Comparison of ENCODE assay signal across 13 cellular contexts in the genomic region with DNA sequence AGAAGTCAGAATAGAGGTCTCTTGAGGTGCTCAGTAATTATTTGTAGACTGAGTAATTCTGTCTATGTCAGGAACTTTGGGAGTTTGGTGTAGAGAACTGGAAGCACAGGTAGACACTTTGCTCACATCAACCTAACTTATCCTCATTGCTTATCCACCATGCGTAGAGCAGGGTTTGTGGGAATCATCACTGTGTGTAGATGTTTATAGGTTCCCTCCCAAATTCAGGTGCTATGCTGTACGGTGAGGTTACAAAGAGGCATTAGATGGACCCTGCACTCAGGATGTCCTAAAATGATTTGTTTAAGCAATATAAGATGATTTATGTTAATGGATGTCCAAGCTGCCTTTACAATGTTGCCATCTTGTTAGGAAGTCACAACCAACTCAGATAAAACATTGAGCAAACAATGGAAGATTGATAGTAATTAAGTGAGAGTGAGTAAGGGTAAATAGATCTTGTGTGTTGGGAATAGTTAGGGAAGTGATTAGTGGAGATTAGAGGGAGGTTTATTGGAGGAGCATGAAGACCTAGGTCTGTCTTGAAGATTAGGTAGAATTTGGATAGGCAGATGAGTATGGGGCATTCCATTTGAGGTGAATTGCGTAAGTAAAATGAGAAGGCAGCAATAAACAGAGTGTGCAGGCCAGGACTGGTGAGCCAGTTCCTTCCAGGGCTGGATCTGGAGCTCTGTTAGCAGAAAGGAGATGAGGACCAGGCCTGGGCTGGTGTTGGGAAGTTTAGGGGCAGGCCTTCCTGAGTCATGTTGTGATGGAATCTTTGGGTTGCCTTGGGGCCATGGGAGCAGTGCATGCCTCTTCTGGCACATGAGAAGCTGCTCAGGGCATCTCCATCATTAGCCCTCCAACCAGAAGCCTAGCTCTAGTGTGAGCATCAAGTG. TPM values are rescaled to one million over a fixed set of nuclear protein-coding genes. Genes with fewer than 3 reads are reported as not detected.
DNase-seq lines count a peak whose midpoint lies in the region; ATAC-seq and TF ChIP-seq lines count a peak whose summit lies in the region.
"Had no signal": no experiment of that assay in that cellular context is flagged by ENCODE, and none has a peak within 500 bp of the region (broad histone marks: within the 10 kb centered on the region; RNA-seq: fewer than 3 reads in every experiment).

No MANE protein-coding gene starts in this region.

- H3K27ac ChIP-seq in heart left ventricle: peak overlapping the region in 10 of 12 donors; percentile 1 to 96 (median 82)
- peak overlapping the region in 3 of 4 donors; percentile 74 to 90 (median 82) for H3K27ac ChIP-seq in body of pancreas
- H3K27ac ChIP-seq in uterus: peak overlapping the region; percentile 43 to 93

- no peaks in the 10 kb centered on the region for H3K27me3 ChIP-seq in heart left ventricle
- H3K27me3 ChIP-seq in body of pancreas: no peaks in the 10 kb centered on the region
- no peaks in the 10 kb centered on the region for H3K27me3 ChIP-seq in uterus

- intact Hi-C loops in heart left ventricle (cut with DNase I): loop anchor here in 2 of 10 donors (5.0 to 10.0 kb wide), 2 partner anchors 53 to 295 kb away; no protein-coding TSS in a partner anchor
- intact Hi-C loops in Right ventricle myocardium superior (cut with DNase I): no loop called here
- intact Hi-C loops in body of pancreas (cut with DNase I): no loop called here
- intact Hi-C loops in uterus (cut with DNase I; ENCODE audit: low total_unique reads): no loop called here

- H3K9me3 ChIP-seq in heart left ventricle (no peaks in the 10 kb centered on the region), body of pancreas (no peaks in the 10 kb centered on the region), uterus (no peaks in the 10 kb centered on the region)

- peaks cover 0 to 6% (median 3%) of the 10 kb centered on the region in 9 donors for H3K36me3 ChIP-seq in heart left ventricle
- H3K36me3 ChIP-seq in body of pancreas (replicated peaks in 1 of 2; ENCODE audit: insufficient read depth in 1 of 2, low read depth in 2 of 2): no peaks in the 10 kb centered on the region
- H3K36me3 ChIP-seq in uterus: no peaks in the 10 kb centered on the region

- TF ChIP-seq CTCF in heart left ventricle (IDR thresholded peaks at IDR 0.05) (no peak), body of pancreas (IDR thresholded peaks at IDR 0.05) (no peak), uterus (IDR thresholded peaks at IDR 0.05) (no peak)

- 91 to 95% (median 93%) methylated on average over 3 of the region's 3 CpGs for WGBS in heart left ventricle, 4 donors
- 88 to 92% methylated on average over 3 of the region's 3 CpGs for WGBS in body of pancreas, 2 donors

- DNase-seq in heart left ventricle (no peak), Right ventricle myocardium superior (no peak), body of pancreas (no peak), iris pigment epithelial cell (ENCODE audit: low read depth) (peak; percentile 61), uterus (no peak), ureter (ENCODE audit: low spot score) (no peak)
- DNase-seq: activated B cell treated with CpG ODN at 0.5 μM for 24 hours; activated CD8-positive, alpha-beta memory T cell treated with anti-CD3 and anti-CD28 coated beads, Interleukin-2, amount 50 U/mL, for 48 hours; activated naive CD8-positive, alpha-beta T cell treated with anti-CD3 and anti-CD28 coated beads for 36 hours; NCI-H2029 had no signal

- TF ChIP-seq POLR2A in heart left ventricle (IDR thresholded peaks at IDR 0.05): no peak
- no peak for TF ChIP-seq POLR2A in body of pancreas (IDR thresholded peaks at IDR 0.05)
- no peak for TF ChIP-seq POLR2A in uterus (IDR thresholded peaks at IDR 0.05)

- H3K4me3 ChIP-seq in heart left ventricle (no peak overlapping the region), body of pancreas (no peak overlapping the region), uterus (no peak overlapping the region)

- ATAC-seq in heart left ventricle (no peak), Right ventricle myocardium superior (ENCODE audit: poor library complexity) (no peak), body of pancreas (no peak), GM19023 (IDR thresholded peaks at IDR 0.05; ENCODE audit: unreplicated experiment) (no peak), HG03432 (IDR thresholded peaks at IDR 0.05; ENCODE audit: unreplicated experiment) (no peak)

- H3K4me1 ChIP-seq in heart left ventricle (peaks cover 42 to 100% (median 97%) of the 10 kb centered on the region in 12 donors), body of pancreas (peaks cover 97% of the 10 kb centered on the region), uterus (peaks cover 6 to 11% of the 10 kb centered on the region in 2 donors)

RNA-seq across cellular contexts. Expression of gene EPAS1, which starts 12.1 kb away (rescaled TPM):
- total RNA-seq in heart left ventricle: 100 to 1,000 TPM; 194 to 790 (median 216) TPM
- 100 to 1,000 TPM in 1 of 2 donors, 10 to 100 TPM in 1; 93.6 to 153 TPM for polyA plus RNA-seq in heart left ventricle
- 200 TPM for total RNA-seq in Right ventricle myocardium superior
- total RNA-seq in body of pancreas: 100 to 1,000 TPM in 1 of 2 donors, 10 to 100 TPM in 1; 58.4 to 162 TPM
- total RNA-seq in uterus: 100 to 1,000 TPM in 3 of 4 donors, 10 to 100 TPM in 1; 35.0 to 465 (median 202) TPM
- 300 TPM for total RNA-seq in ureter
- polyA plus RNA-seq: neural cell had no signal
